Comparison of ENCODE assay signal across 33 cellular contexts in the genomic region with DNA sequence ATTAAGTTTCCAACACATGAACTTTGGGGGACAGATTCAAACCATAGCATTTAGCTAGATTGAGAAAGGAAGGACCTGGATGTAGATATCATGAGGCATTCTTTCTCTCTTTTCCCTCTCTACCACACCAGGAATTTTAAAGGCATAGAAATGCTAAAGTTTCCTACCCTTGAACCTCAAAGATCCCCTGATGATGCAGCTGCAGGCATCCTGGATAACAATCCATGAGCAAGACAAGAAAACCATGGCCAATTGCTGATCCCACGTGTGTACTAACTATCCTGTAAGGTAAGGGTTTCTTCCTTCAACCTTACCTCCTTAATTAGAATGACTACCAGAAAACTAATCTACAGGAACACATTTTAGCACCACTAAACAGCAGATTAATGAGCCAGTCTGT. TPM values are rescaled to one million over a fixed set of nuclear protein-coding genes. Genes with fewer than 3 reads are reported as not detected.
"Had no signal": no experiment of that assay in that cellular context is flagged by ENCODE, and none has a peak within 500 bp of the region (broad histone marks: within the 10 kb centered on the region; RNA-seq: fewer than 3 reads in every experiment).

No MANE protein-coding gene starts in this region.

- H3K4me3 ChIP-seq: coronary artery, dorsolateral prefrontal cortex, esophagus muscularis mucosa, gastrocnemius medialis, heart left ventricle had no signal

- H3K36me3 ChIP-seq: brain microvascular endothelial cell, esophagus muscularis mucosa, gastrocnemius medialis, heart left ventricle had no signal

- ATAC-seq: activated CD4-positive, CD25-positive, alpha-beta regulatory T cell treated with anti-CD3 and anti-CD28 coated beads, Interleukin-2, amount 50 U/mL, for 24 hours; activated CD8-positive, alpha-beta T cell treated with anti-CD3 and anti-CD28 coated beads for 36 hours; activated T-cell treated with anti-CD3 and anti-CD28 coated beads, Interleukin-2, amount 50 U/mL, for 4 hours; activated T-helper 17 cell treated with anti-CD3 and anti-CD28 coated beads, Interleukin-2, amount 50 U/mL, for 72 hours; foreskin keratinocyte; gastrocnemius medialis; heart left ventricle had no signal

- H3K27ac Mint-ChIP-seq: activated B cell treated with CpG ODN at 0.5 μM for 24 hours; activated CD8-positive, alpha-beta T cell treated with anti-CD3 and anti-CD28 coated beads for 36 hours; activated naive CD8-positive, alpha-beta T cell; activated T-helper 17 cell treated with anti-CD3 and anti-CD28 coated beads, Interleukin-2, amount 50 U/mL, for 72 hours; dendritic cell treated with granulocyte-macrophage colony-stimulating factor and Interleukin-4, amounts not matched to agents 40 ng/mL and 50 ng/mL, for 4 days; endodermal cell had no signal

- H3K9me3 Mint-ChIP-seq: activated B cell treated with CpG ODN at 0.5 μM for 24 hours; activated CD8-positive, alpha-beta T cell treated with anti-CD3 and anti-CD28 coated beads for 36 hours; activated T-cell treated with anti-CD3 and anti-CD28 coated beads, Interleukin-2, amount 50 U/mL, for 4 hours; activated T-helper 17 cell treated with anti-CD3 and anti-CD28 coated beads, Interleukin-2, amount 50 U/mL, for 72 hours; dendritic cell treated with granulocyte-macrophage colony-stimulating factor and Interleukin-4, amounts not matched to agents 40 ng/mL and 50 ng/mL, for 4 days; endodermal cell had no signal

- H3K36me3 Mint-ChIP-seq: activated naive CD8-positive, alpha-beta T cell had no signal

- FAIRE-seq: astrocyte, bronchial epithelial cell had no signal

- H3K4me1 Mint-ChIP-seq: activated B cell treated with CpG ODN at 0.5 μM for 24 hours; activated T-helper 17 cell treated with anti-CD3 and anti-CD28 coated beads, Interleukin-2, amount 50 U/mL, for 72 hours; central memory CD8-positive, alpha-beta T cell had no signal

- H3K4me3 Mint-ChIP-seq: activated B cell treated with CpG ODN at 0.5 μM for 24 hours; activated CD8-positive, alpha-beta T cell treated with anti-CD3 and anti-CD28 coated beads for 36 hours; activated naive CD8-positive, alpha-beta T cell; activated T-cell treated with anti-CD3 and anti-CD28 coated beads, Interleukin-2, amount 50 U/mL, for 4 hours; activated T-helper 17 cell treated with anti-CD3 and anti-CD28 coated beads, Interleukin-2, amount 50 U/mL, for 72 hours; central memory CD8-positive, alpha-beta T cell; dendritic cell treated with granulocyte-macrophage colony-stimulating factor and Interleukin-4, amounts not matched to agents 40 ng/mL and 50 ng/mL, for 4 days; endodermal cell had no signal

- DNase-seq: activated B cell treated with CpG ODN at 0.5 μM for 24 hours; activated CD4-positive, alpha-beta T cell treated with anti-CD3 and anti-CD28 coated beads for 48 hours; activated CD4-positive, alpha-beta T cell treated with anti-CD3 and anti-CD28 coated beads, Interleukin-2, amount 50 U/mL, for 1 hour; activated CD4-positive, alpha-beta T cell treated with anti-CD3 and anti-CD28 coated beads, Interleukin-2, amount 50 U/mL, for 48 hours; activated CD8-positive, alpha-beta memory T cell treated with anti-CD3 and anti-CD28 coated beads for 24 hours; activated CD8-positive, alpha-beta T cell treated with anti-CD3 and anti-CD28 coated beads for 36 hours; activated effector memory CD4-positive, alpha-beta T cell treated with Interleukin-2 at 50 U/mL for 16 hours; activated gamma-delta T cell treated with Interleukin-2 at 50 U/mL for 16 hours; activated naive CD4-positive, alpha-beta T cell treated with anti-CD3 and anti-CD28 coated beads, Interleukin-2, amount 50 U/mL, for 16 hours; activated naive CD4-positive, alpha-beta T cell treated with Interleukin-2 at 50 U/mL for 16 hours; activated T-cell treated with anti-CD3 and anti-CD28 coated beads, Interleukin-2, amount 50 U/mL, for 4 hours; amniotic stem cell; anterior cingulate cortex; brain microvascular endothelial cell; dorsolateral prefrontal cortex; effector memory CD4-positive, alpha-beta T cell; endodermal cell; erythroblast; foreskin keratinocyte; gastrocnemius medialis; glutamatergic neuron; heart left ventricle; T-helper 2 cell had no signal

- H3K4me1 ChIP-seq: esophagus muscularis mucosa, foreskin keratinocyte, gastrocnemius medialis, heart left ventricle had no signal

- H3K27me3 ChIP-seq: brain microvascular endothelial cell, esophagus muscularis mucosa, foreskin keratinocyte, gastrocnemius medialis had no signal

- H3K9me3 ChIP-seq: esophagus muscularis mucosa, gastrocnemius medialis, heart left ventricle had no signal

- H3K27ac ChIP-seq: brain microvascular endothelial cell, coronary artery, dorsolateral prefrontal cortex, esophagus muscularis mucosa, foreskin keratinocyte, gastrocnemius medialis, heart left ventricle, VCaP had no signal

RNA-seq across cellular contexts. Expression of gene CPNE4, which starts 36.8 kb away (rescaled TPM):
- total RNA-seq: activated B cell treated with CpG ODN at 0.5 μM for 24 hours; activated CD8-positive, alpha-beta T cell treated with anti-CD3 and anti-CD28 coated beads for 36 hours; activated T-cell treated with anti-CD3 and anti-CD28 coated beads, Interleukin-2, amount 50 U/mL, for 4 hours; activated T-helper 17 cell treated with anti-CD3 and anti-CD28 coated beads, Interleukin-2, amount 50 U/mL, for 72 hours; foreskin keratinocyte; gastrocnemius medialis had no signal
- polyA plus RNA-seq: foreskin keratinocyte had no signal
